Comparison of ENCODE assay signal across 27 cellular contexts in the genomic region with DNA sequence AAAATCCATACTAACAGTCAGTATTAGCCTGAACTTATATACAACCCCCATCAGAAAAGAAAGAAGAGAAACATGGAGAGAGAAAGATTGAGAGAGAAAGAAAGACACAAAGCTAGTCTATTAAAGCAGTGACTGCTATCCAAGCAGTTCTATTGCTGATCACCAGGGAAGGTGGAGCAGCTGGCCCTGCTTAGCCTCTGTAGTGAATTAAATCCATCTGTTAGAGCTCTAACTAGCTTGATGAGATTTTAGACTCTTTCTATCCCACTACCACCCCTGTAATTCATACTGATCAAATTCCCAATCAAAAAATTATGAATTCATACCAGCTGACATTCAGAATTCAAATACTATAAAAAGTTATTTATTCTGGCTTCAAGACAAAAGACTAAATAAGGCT.
"Had no signal": no experiment of that assay in that cellular context is flagged by ENCODE, and none has a peak within 500 bp of the region (broad histone marks: within the 10 kb centered on the region; RNA-seq: fewer than 3 reads in every experiment).

No MANE protein-coding gene starts in this region.

- H3K9me3 Mint-ChIP-seq: activated T-cell treated with anti-CD3 and anti-CD28 coated beads, Interleukin-2, amount 50 U/mL, for 24 hours; activated T-helper 17 cell treated with anti-CD3 and anti-CD28 coated beads, Interleukin-2, amount 50 U/mL, for 72 hours; stimulated activated naive B cell treated with anti-CD40 and anti-IgM and Interleukin-4, amounts not matched to agents 10 μg/mL and 1 μg/mL and 100 μg/mL, for 72 hours; WTC11 had no signal

- DNase-seq: activated CD8-positive, alpha-beta memory T cell treated with anti-CD3 and anti-CD28 coated beads for 24 hours; activated CD8-positive, alpha-beta memory T cell treated with anti-CD3 and anti-CD28 coated beads, Interleukin-2, amount 50 U/mL, for 4 hours; activated T-cell treated with anti-CD3 and anti-CD28 coated beads, Interleukin-2, amount 50 U/mL, for 24 hours; colonic mucosa; dorsolateral prefrontal cortex; effector memory CD8-positive, alpha-beta T cell; hippocampal formation; kidney glomerular epithelial cell; left ventricle myocardium inferior; midbrain; natural killer cell; retina; sigmoid colon; stimulated activated CD4-positive, alpha-beta T cell treated with anti-CD3 and anti-CD28 coated beads, Interleukin-15, amount 100 ng/mL, for 24 hours; stimulated activated CD4-positive, alpha-beta T cell treated with anti-CD3 and anti-CD28 coated beads, Interleukin-2, amount 100 ng/mL, for 48 hours; stimulated activated CD8-positive, alpha-beta memory T cell treated with anti-CD3 and anti-CD28 coated beads, Interleukin-4, amount 100 ng/mL, for 48 hours; stimulated activated naive B cell treated with anti-CD40 and anti-IgM and Interleukin-4, amounts not matched to agents 10 μg/mL and 1 μg/mL and 100 μg/mL, for 72 hours; testis; trophoblast cell; uterus had no signal

- ATAC-seq: activated T-helper 17 cell treated with anti-CD3 and anti-CD28 coated beads, Interleukin-2, amount 50 U/mL, for 72 hours; effector memory CD8-positive, alpha-beta T cell; esophagus mucosa; natural killer cell; stimulated activated naive B cell treated with anti-CD40 and anti-IgM and Interleukin-4, amounts not matched to agents 10 μg/mL and 1 μg/mL and 100 μg/mL, for 72 hours; WTC11 had no signal

- H3K27me3 Mint-ChIP-seq: activated naive CD8-positive, alpha-beta T cell; activated T-cell treated with anti-CD3 and anti-CD28 coated beads, Interleukin-2, amount 50 U/mL, for 24 hours; effector memory CD8-positive, alpha-beta T cell; stimulated activated naive B cell treated with anti-CD40 and anti-IgM and Interleukin-4, amounts not matched to agents 10 μg/mL and 1 μg/mL and 100 μg/mL, for 72 hours had no signal

- H3K4me1 Mint-ChIP-seq: activated T-helper 17 cell treated with anti-CD3 and anti-CD28 coated beads, Interleukin-2, amount 50 U/mL, for 72 hours; natural killer cell; stimulated activated naive B cell treated with anti-CD40 and anti-IgM and Interleukin-4, amounts not matched to agents 10 μg/mL and 1 μg/mL and 100 μg/mL, for 72 hours had no signal

- H3K36me3 Mint-ChIP-seq: natural killer cell; stimulated activated naive B cell treated with anti-CD40 and anti-IgM and Interleukin-4, amounts not matched to agents 10 μg/mL and 1 μg/mL and 100 μg/mL, for 72 hours; WTC11 had no signal

- H3K27ac Mint-ChIP-seq: activated naive CD8-positive, alpha-beta T cell; activated T-cell treated with anti-CD3 and anti-CD28 coated beads, Interleukin-2, amount 50 U/mL, for 24 hours; activated T-helper 17 cell treated with anti-CD3 and anti-CD28 coated beads, Interleukin-2, amount 50 U/mL, for 72 hours; effector memory CD8-positive, alpha-beta T cell; natural killer cell; stimulated activated naive B cell treated with anti-CD40 and anti-IgM and Interleukin-4, amounts not matched to agents 10 μg/mL and 1 μg/mL and 100 μg/mL, for 72 hours; WTC11 had no signal

- H3K4me3 Mint-ChIP-seq: activated naive CD8-positive, alpha-beta T cell; activated T-cell treated with anti-CD3 and anti-CD28 coated beads, Interleukin-2, amount 50 U/mL, for 24 hours; activated T-helper 17 cell treated with anti-CD3 and anti-CD28 coated beads, Interleukin-2, amount 50 U/mL, for 72 hours; effector memory CD8-positive, alpha-beta T cell; natural killer cell; stimulated activated naive B cell treated with anti-CD40 and anti-IgM and Interleukin-4, amounts not matched to agents 10 μg/mL and 1 μg/mL and 100 μg/mL, for 72 hours; WTC11 had no signal

- FAIRE-seq: bronchial epithelial cell, endothelial cell of umbilical vein, frontal cortex had no signal
